Comparison of ENCODE assay signal across 15 cellular contexts in the genomic region with DNA sequence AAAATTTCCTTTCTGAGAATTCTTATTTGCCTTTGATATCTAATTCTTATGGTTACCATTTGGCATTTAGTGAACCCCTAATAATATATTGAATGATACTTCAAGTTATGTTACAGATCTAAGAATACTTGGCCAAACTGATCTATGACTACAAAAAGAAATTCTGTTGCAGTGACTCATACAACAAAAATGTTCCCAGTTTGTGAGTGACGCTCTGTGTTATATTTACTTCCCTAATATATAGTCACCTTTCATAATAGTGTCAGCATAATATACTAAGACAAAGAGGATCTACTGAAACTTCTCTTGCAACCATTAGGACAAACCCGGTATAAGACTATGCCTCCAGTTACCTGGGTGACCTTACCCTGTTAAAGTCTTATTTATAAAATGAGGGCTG.
DNase-seq lines count a peak whose midpoint lies in the region; ATAC-seq, FAIRE-seq and TF ChIP-seq lines count a peak whose summit lies in the region.
"Had no signal": no experiment of that assay in that cellular context is flagged by ENCODE, and none has a peak within 500 bp of the region (broad histone marks: within the 10 kb centered on the region; RNA-seq: fewer than 3 reads in every experiment).

No MANE protein-coding gene starts in this region.

- no peak for TF ChIP-seq POLR2A in A549 (IDR thresholded peaks at IDR 0.05; ENCODE audit: low read length)

- in situ Hi-C loops in astrocyte of the spinal cord (cut with HindIII; ENCODE audit: low sequenced_read_pairs) = no loop called here

- H3K4me2 ChIP-seq in A549 = peak overlapping the region; percentile 6; the same call in 1 of the 3 replicates

- peak in 1 of 2 experiments; percentile 3 for DNase-seq in A549 (ENCODE audit: low read depth in 1 of 2, low spot score in 1 of 2)
- DNase-seq in HT-29 (ENCODE audit: low spot score) = peak; percentile 10
- DNase-seq in astrocyte of the spinal cord (ENCODE audit: low read depth, low spot score) = peak; percentile 67
- DNase-seq in glomerular endothelial cell (ENCODE audit: extremely low read depth, low read depth, low spot score) = peak; percentile 68
- DNase-seq in NCI-H2081 (lab: John Stamatoyannopoulos, UW) = no peak
- no peak for DNase-seq in retina
- DNase-seq in stimulated activated CD4-positive, alpha-beta T cell treated with anti-CD3 and anti-CD28 coated beads, Interleukin-1b, Interleukin-23, amount 100 ng/mL, for 48 hours = no peak
- DNase-seq: activated CD8-positive, alpha-beta T cell treated with anti-CD3 and anti-CD28 coated beads, Interleukin-2, amount 10 ng/mL, durations not matched to agents 7 days and 5 days; midbrain; NCI-H1436 treated with DMSO at 0.1 percent for 48 hours; NCI-H524 treated with DMSO at 0.1 percent for 48 hours; ovary; tibial artery had no signal

- peaks cover 9% of the 10 kb centered on the region; the same call in 2 of the 3 replicates for H3K4me1 ChIP-seq in A549
- H3K4me1 ChIP-seq: tibial artery had no signal

- no peaks in the 10 kb centered on the region for H3K9me3 ChIP-seq in A549
- H3K9me3 ChIP-seq: ovary had no signal

- POLR2A ChIA-PET in A549 (lab: Yijun Ruan, JAX) = no interaction called here

- TF ChIP-seq RAD21 in A549 (conservative IDR thresholded peaks at IDR 0.05 in 1 of 2, IDR thresholded peaks at IDR 0.05 in 1 of 2) = no peak

- no peak overlapping the region for H3K4me3 ChIP-seq in A549
- no peak overlapping the region for H3K4me3 ChIP-seq in astrocyte of the spinal cord (ENCODE audit: low read depth, low read length)
- H3K4me3 ChIP-seq: cardiac muscle cell, ovary, tibial artery had no signal

- ATAC-seq in A549 (no peak), GM18520 (IDR thresholded peaks at IDR 0.05; ENCODE audit: unreplicated experiment) (no peak)
- ATAC-seq: activated CD8-positive, alpha-beta T cell treated with anti-CD3 and anti-CD28 coated beads, Interleukin-2, amount 10 ng/mL, durations not matched to agents 7 days and 5 days had no signal

- CTCF ChIA-PET in A549 (lab: Yijun Ruan, JAX) = interaction anchor here (0.6 to 2.0 kb wide), 2 partner anchors 12 to 53 kb away, joined by 3 to 6 read pairs; no protein-coding TSS in a partner anchor

- 51% methylated on average over 2 of the region's 2 CpGs for WGBS in A549 (ENCODE audit: missing lambda C conversion rate)

- TF ChIP-seq CTCF in A549 (IDR thresholded peaks at IDR 0.05) (no peak), astrocyte of the spinal cord (IDR thresholded peaks at IDR 0.05; ENCODE audit: low read depth, low read length) (no peak)

- TF ChIP-seq EP300 in A549 (IDR thresholded peaks at IDR 0.05) = no peak

- no peak overlapping the region for H3K27ac ChIP-seq in A549
- H3K27ac ChIP-seq: cardiac muscle cell, ovary, tibial artery had no signal

- FAIRE-seq in A549 (lab: Jason Lieb, UNC) = no peak

TF ChIP-seq in A549, 52 proteins besides CTCF, POLR2A, EP300 and RAD21:
- TF ChIP-seq FOSL2 (IDR thresholded peaks at IDR 0.05) (no peak), FOSL2 (CRISPR knock-in tag; IDR thresholded peaks at IDR 0.05) (peak; percentile 70), ZFP36 (IDR thresholded peaks at IDR 0.05; ENCODE audit: borderline replicate concordance, partially characterized antibody) (no peak), RFX5 (IDR thresholded peaks at IDR 0.05) (no peak), FOSB (CRISPR knock-in tag; IDR thresholded peaks at IDR 0.05) (no peak)

Comparison
In these comparisons a context has a peak if more than half of its experiments do, and no peak if none do; other contexts are left out.
1. DNase-seq: peak in HT-29 (single experiment), astrocyte of the spinal cord (single experiment) and glomerular endothelial cell (single experiment); none in NCI-H2081 (0 of 2), retina (single experiment) and stimulated activated CD4-positive, alpha-beta T cell treated with anti-CD3 and anti-CD28 coated beads, Interleukin-1b, Interleukin-23, amount 100 ng/mL, for 48 hours (single experiment).